In the genomic region with DNA sequence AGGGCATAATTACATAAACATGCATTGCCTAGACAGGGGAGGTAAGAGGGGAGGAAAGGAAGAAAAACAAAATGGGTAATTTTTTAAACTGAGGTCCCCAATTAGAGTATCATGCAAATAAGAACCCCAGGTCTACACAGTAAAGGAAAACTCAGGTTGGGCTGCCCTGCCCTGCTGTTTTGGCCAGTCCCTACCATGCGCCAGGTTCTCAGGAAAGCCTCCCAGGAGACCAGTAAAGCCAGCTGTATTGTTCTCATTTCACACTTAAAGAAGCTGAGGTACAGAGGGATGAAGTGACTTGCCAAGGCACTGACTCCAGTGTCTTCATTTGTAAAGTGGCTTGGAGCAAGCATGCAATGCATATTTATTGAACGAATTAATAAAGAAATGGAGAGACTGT, we compare ENCODE assay signal across 20 cellular contexts. TPM values are rescaled to one million over a fixed set of nuclear protein-coding genes. Genes with fewer than 3 reads are reported as not detected.
A peak's percentile ranks its signal among the peaks of the same experiment; 100 is the strongest.
DNase-seq lines count a peak whose midpoint lies in the region; ATAC-seq, FAIRE-seq and TF ChIP-seq lines count a peak whose summit lies in the region.
"Had no signal": no experiment of that assay in that cellular context is flagged by ENCODE, and none has a peak within 500 bp of the region (broad histone marks: within the 10 kb centered on the region; RNA-seq: fewer than 3 reads in every experiment).

No MANE protein-coding gene starts in this region.

- POLR2A ChIA-PET in HEK293 (lab: Yijun Ruan, JAX): no interaction called here

- peaks cover 35% of the 10 kb centered on the region for H3K27me3 Mint-ChIP-seq in T-helper 17 cell

- intact Hi-C loops in left ventricle myocardium superior (cut with micrococcal nuclease): no loop called here

- DNase-seq in cardiac muscle cell (ENCODE audit: low read depth in 1 of 2, low spot score in 1 of 2) (no peak), left ventricle myocardium superior (no peak), T-helper 17 cell (no peak), mesendoderm (no peak), H54 (ENCODE audit: insufficient read length, low spot score) (no peak), superior temporal gyrus (ENCODE audit: extremely low spot score) (no peak)
- DNase-seq: C1 segment of cervical spinal cord; Calu3; CD4-positive, alpha-beta memory T cell; COR-L47; DMS53; EL; GDM1; H7 had no signal

- H2AK5ac ChIP-seq in mesendoderm (ENCODE audit: low read length): no peak overlapping the region

- no peak overlapping the region for H3K4me2 ChIP-seq in mesendoderm (ENCODE audit: low read length)

- peak overlapping the region; percentile 54 for H3K27ac Mint-ChIP-seq in T-helper 17 cell
- H3K27ac Mint-ChIP-seq: CD4-positive, alpha-beta memory T cell; GM23338 had no signal

- no peak overlapping the region for H4K8ac ChIP-seq in mesendoderm (ENCODE audit: low read depth, low read length)

- H3K9ac ChIP-seq in mesendoderm (ENCODE audit: low read length): no peak overlapping the region

- no peak overlapping the region for H3K4me3 Mint-ChIP-seq in T-helper 17 cell
- H3K4me3 Mint-ChIP-seq: CD4-positive, alpha-beta memory T cell; GM23338 had no signal

- H3K27ac ChIP-seq in cardiac muscle cell (peak overlapping the region; percentile 77), HEK293 (ENCODE audit: extremely low read depth, low read depth, low read length) (no peak overlapping the region), mesendoderm (ENCODE audit: low read depth, low read length) (no peak overlapping the region)

- no peak for TF ChIP-seq CTCF in cardiac muscle cell (IDR thresholded peaks at IDR 0.05; ENCODE audit: low read depth, low read length)
- no peak for TF ChIP-seq CTCF in HEK293 (tag by site-specific recombination; IDR thresholded peaks at IDR 0.05)

- no peak overlapping the region for H2BK5ac ChIP-seq in mesendoderm (ENCODE audit: low read length)

- no peak for ATAC-seq in left ventricle myocardium superior
- no peak for ATAC-seq in T-helper 17 cell
- ATAC-seq: GM23338 had no signal

- H3K36me3 ChIP-seq in cardiac muscle cell: no peaks in the 10 kb centered on the region
- H3K36me3 ChIP-seq in HEK293 (ENCODE audit: control insufficient read depth in 2 of 2, insufficient read depth in 1 of 2, low read length in 2 of 2): no peaks in the 10 kb centered on the region
- no peaks in the 10 kb centered on the region for H3K36me3 ChIP-seq in mesendoderm (ENCODE audit: control insufficient read depth, insufficient read depth, low read length)

- H4K5ac ChIP-seq in mesendoderm (ENCODE audit: low read length): no peak overlapping the region

- no peak overlapping the region for H3K56ac ChIP-seq in mesendoderm (ENCODE audit: low read length)

- no peak overlapping the region for H2BK120ac ChIP-seq in mesendoderm (ENCODE audit: low read depth, low read length)

- no peak overlapping the region for H3K18ac ChIP-seq in mesendoderm (ENCODE audit: low read length)

- no peak for TF ChIP-seq POLR2A in H54 (IDR thresholded peaks at IDR 0.05; ENCODE audit: low read depth, low read length)

- no CpG with 5 or more reads among the region's 2 CpGs for WGBS in mesendoderm (ENCODE audit: extremely low coverage, insufficient coverage, low lambda C conversion rate)

- no peak overlapping the region for H3K4me3 ChIP-seq in cardiac muscle cell
- no peak overlapping the region for H3K4me3 ChIP-seq in HEK293 (ENCODE audit: low read depth, low read length)
- H3K4me3 ChIP-seq in mesendoderm (ENCODE audit: low read length): no peak overlapping the region
- H3K4me3 ChIP-seq: GM23338 had no signal

- no peaks in the 10 kb centered on the region for H3K79me2 ChIP-seq in mesendoderm (ENCODE audit: control insufficient read depth, insufficient read depth, low read length)

- peaks cover 2% of the 10 kb centered on the region for H3K4me1 Mint-ChIP-seq in T-helper 17 cell

- no peaks in the 10 kb centered on the region for H3K27me3 ChIP-seq in cardiac muscle cell
- H3K27me3 ChIP-seq in mesendoderm (ENCODE audit: insufficient read depth, low read length, poor library complexity): no peaks in the 10 kb centered on the region

- CTCF ChIA-PET in HEK293 (lab: Yijun Ruan, JAX): no interaction called here

- no peaks in the 10 kb centered on the region for H3K79me1 ChIP-seq in mesendoderm (ENCODE audit: low read length)

- H3K36me3 Mint-ChIP-seq in T-helper 17 cell (ENCODE audit: low read depth): peaks cover 2% of the 10 kb centered on the region

- no peak overlapping the region for H3K23ac ChIP-seq in mesendoderm (ENCODE audit: low read length)

- no peak overlapping the region for H2BK15ac ChIP-seq in mesendoderm (replicated peaks; ENCODE audit: low read depth)

- H3K9me3 ChIP-seq in cardiac muscle cell (ENCODE audit: low read depth) (no peaks in the 10 kb centered on the region), HEK293 (ENCODE audit: control insufficient read depth, insufficient read depth, low read depth, low read length) (no peaks in the 10 kb centered on the region), T-helper 17 cell (ENCODE audit: control insufficient read depth, low read length, poor library complexity, severe bottlenecking) (no peaks in the 10 kb centered on the region)

- FAIRE-seq in H54 (lab: Jason Lieb, UNC): no peak
- FAIRE-seq: GM12891, GM18507 had no signal

- H3K4me1 ChIP-seq in cardiac muscle cell (ENCODE audit: low read depth): peaks cover 48% of the 10 kb centered on the region
- H3K4me1 ChIP-seq in HEK293 (ENCODE audit: control insufficient read depth, insufficient read depth, low read length): no peaks in the 10 kb centered on the region
- peaks cover 1% of the 10 kb centered on the region for H3K4me1 ChIP-seq in mesendoderm (ENCODE audit: control insufficient read depth, low read depth, low read length)

- H3K4ac ChIP-seq in mesendoderm (ENCODE audit: low read depth, low read length): no peak overlapping the region

TF ChIP-seq in HEK293, 187 proteins besides CTCF, POLR2A, EP300 and RAD21:
- TF ChIP-seq ZIC2 (tag by site-specific recombination; IDR thresholded peaks at IDR 0.05): no peak
- TF ChIP-seq, protein P1, sequence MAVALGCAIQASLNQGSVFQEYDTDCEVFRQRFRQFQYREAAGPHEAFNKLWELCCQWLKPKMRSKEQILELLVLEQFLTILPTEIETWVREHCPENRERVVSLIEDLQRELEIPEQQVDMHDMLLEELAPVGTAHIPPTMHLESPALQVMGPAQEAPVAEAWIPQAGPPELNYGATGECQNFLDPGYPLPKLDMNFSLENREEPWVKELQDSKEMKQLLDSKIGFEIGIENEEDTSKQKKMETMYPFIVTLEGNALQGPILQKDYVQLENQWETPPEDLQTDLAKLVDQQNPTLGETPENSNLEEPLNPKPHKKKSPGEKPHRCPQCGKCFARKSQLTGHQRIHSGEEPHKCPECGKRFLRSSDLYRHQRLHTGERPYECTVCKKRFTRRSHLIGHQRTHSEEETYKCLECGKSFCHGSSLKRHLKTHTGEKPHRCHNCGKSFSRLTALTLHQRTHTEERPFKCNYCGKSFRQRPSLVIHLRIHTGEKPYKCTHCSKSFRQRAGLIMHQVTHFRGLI (tag by site-specific recombination; IDR thresholded peaks at IDR 0.05): 0 out of 2 replicates have a peak, but pooled peaks have one; percentile 34
TF ChIP-seq in HEK293: peak in this region for 1.

RNA-seq across cellular contexts. Expression of a gene that starts 55.7 kb away (rescaled TPM):
- total RNA-seq in cardiac muscle cell: 15.6 and 23.3 TPM in 2 replicates
- 12.7 and 19.1 TPM in 2 replicates for polyA plus RNA-seq in cardiac muscle cell
- total RNA-seq in left ventricle myocardium superior: 58.0 TPM
- total RNA-seq in T-helper 17 cell: 1 to 10 TPM; 2.8 to 4.9 TPM
- polyA plus RNA-seq in mesendoderm (2013, experiment 1 of 2): 1.8 TPM
- polyA plus RNA-seq in mesendoderm (2013, experiment 2 of 2): 1.9 TPM
- total RNA-seq: A673, Calu3 had no signal
- polyA plus RNA-seq: BJ had no signal
